19 cellular contexts compared by ENCODE assay signal in the genomic region with DNA sequence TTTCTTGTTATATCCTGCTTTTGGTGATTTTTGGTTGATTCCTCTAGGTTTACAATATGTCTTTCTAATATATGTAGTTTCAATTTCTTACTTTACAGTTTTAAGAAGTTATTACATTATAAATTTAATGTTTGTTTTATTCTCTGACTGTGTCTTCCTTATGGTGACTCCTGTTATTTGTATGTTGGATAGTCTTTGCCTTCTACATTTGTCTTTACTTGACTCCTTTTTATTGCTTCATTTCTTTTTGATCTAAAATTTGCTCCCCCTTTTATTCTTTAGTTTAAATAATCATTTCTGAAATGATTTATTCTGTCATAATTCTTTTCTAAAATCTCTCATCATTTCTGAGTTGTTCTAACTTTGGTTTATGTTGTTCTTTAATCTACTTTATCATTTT.
"Had no signal": no experiment of that assay in that cellular context is flagged by ENCODE, and none has a peak within 500 bp of the region (broad histone marks: within the 10 kb centered on the region; RNA-seq: fewer than 3 reads in every experiment).

No MANE protein-coding gene starts in this region.

- H3K4me3 ChIP-seq: colonic mucosa, gastroesophageal sphincter, left ventricle myocardium inferior, lower lobe of right lung, neural progenitor cell, ovary, right atrium auricular region, sigmoid colon, skin epidermis, suprapubic skin, thyroid gland had no signal

- ATAC-seq: gastroesophageal sphincter; left cardiac atrium; lower lobe of right lung; natural killer cell treated with Interleukin-12 subunit alpha and Interleukin-12 subunit beta and Interleukin-15 and Interleukin-18, amount 100 ng/mL, for 72 hours had no signal

- DNase-seq: colonic mucosa; dermis blood vessel endothelial cell; foreskin fibroblast; glutamatergic neuron; left cardiac atrium; left ventricle myocardium inferior; lower lobe of right lung; nucleus accumbens; ovary; sigmoid colon; stimulated activated CD4-positive, alpha-beta T cell treated with anti-CD3 and anti-CD28 coated beads, Interleukin-2, amount 100 ng/mL, for 48 hours; stimulated activated naive CD4-positive, alpha-beta T cell treated with Interleukin-2 at 50 U/mL for 16 hours; thyroid gland had no signal
